28 cellular contexts compared by ENCODE assay signal in genomic region chr3:44033123-44033522, GRCh38.
"Had no signal": no experiment of that assay in that cellular context is flagged by ENCODE, and none has a peak within 500 bp of the region (broad histone marks: within the 10 kb centered on the region; RNA-seq: fewer than 3 reads in every experiment).

No MANE protein-coding gene starts in this region.

- H3K27me3 ChIP-seq: neural progenitor cell, right atrium auricular region, right lobe of liver, testis, vagina had no signal

- H3K9me3 ChIP-seq: left lung, lower lobe of right lung, neutrophil, right atrium auricular region, right lobe of liver, stomach, testis, tibial artery, vagina had no signal

- FAIRE-seq: islet of Langerhans, kidney had no signal

- DNase-seq: hypothalamus; immature natural killer cell; kidney; left colon; left lung; lower lobe of right lung; mammary epithelial cell; naive B cell; natural killer cell; nephron progenitor cell; occipital lobe; right lobe of liver; stimulated activated CD4-positive, alpha-beta T cell treated with anti-CD3 and anti-CD28 coated beads, Interleukin-1b, Interleukin-23, amount 100 ng/mL, for 48 hours; stimulated activated CD4-positive, alpha-beta T cell treated with anti-CD3 and anti-CD28 coated beads, Interleukin-2, amount 100 ng/mL, for 48 hours; stimulated activated CD4-positive, alpha-beta T cell treated with anti-CD3 and anti-CD28 coated beads, Interleukin-4, amount 100 ng/mL, for 4 hours; stimulated activated CD8-positive, alpha-beta memory T cell treated with anti-CD3 and anti-CD28 coated beads, Interleukin-4, amount 100 ng/mL, for 48 hours; stimulated activated naive B cell treated with anti-CD40 and anti-IgM and Interleukin-4, amounts not matched to agents 10 μg/mL and 1 μg/mL and 100 μg/mL, for 72 hours; stimulated activated naive CD8-positive, alpha-beta T cell treated with anti-CD3 and anti-CD28 coated beads, Interleukin-15, Interleukin-2, amounts not matched to agents 100 U/mL and 50 U/mL, for 24 hours; stomach; testis; tibial artery had no signal

- H3K4me3 ChIP-seq: left lung, lower lobe of right lung, neural progenitor cell, right atrium auricular region, right lobe of liver, smooth muscle cell, stomach, testis, tibial artery, vagina had no signal

- H3K9ac ChIP-seq: neural progenitor cell, parathyroid adenoma had no signal

- H3K36me3 ChIP-seq: left lung, lower lobe of right lung, neural progenitor cell, neutrophil, right atrium auricular region, right lobe of liver, stomach, tibial artery, vagina had no signal

- H3K79me2 ChIP-seq: parathyroid adenoma had no signal

- H3K27ac ChIP-seq: left lung, lower lobe of right lung, neural progenitor cell, neutrophil, parathyroid adenoma, right atrium auricular region, right lobe of liver, stomach, testis, tibial artery, vagina had no signal

- H3K4me2 ChIP-seq: smooth muscle cell had no signal

- H3K4me1 ChIP-seq: left lung, lower lobe of right lung, parathyroid adenoma, right atrium auricular region, right lobe of liver, stomach, testis, tibial artery, vagina had no signal

- H2AFZ ChIP-seq: parathyroid adenoma had no signal

- ATAC-seq: left colon; left lung; natural killer cell; right lobe of liver; stimulated activated naive B cell treated with anti-CD40 and anti-IgM and Interleukin-4, amounts not matched to agents 10 μg/mL and 1 μg/mL and 100 μg/mL, for 72 hours; stimulated activated naive CD8-positive, alpha-beta T cell treated with anti-CD3 and anti-CD28 coated beads, Interleukin-15, Interleukin-2, amounts not matched to agents 100 U/mL and 50 U/mL, for 24 hours had no signal
